In the genomic region with DNA sequence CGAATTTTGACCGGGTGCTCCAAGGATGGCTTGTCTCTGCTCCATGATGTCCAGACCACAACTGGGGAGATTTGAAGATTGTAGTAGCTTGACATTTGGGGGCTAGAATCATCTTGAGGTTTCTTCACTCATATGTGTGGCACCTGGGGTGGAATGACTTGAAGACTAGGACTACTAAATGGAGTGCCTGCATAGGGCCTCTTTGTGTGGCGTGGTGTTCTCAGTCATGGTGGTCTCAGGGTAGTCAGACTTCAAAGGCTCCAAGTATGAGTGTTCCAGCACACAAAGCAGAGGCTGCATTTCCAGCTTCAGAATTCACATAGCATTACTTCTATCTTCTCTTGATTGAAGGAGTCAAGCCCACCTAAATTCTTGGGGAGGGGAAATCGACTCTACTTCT, we compare ENCODE assay signal across 1 cellular context.
TF ChIP-seq lines count a peak whose summit lies in the region.

No MANE protein-coding gene starts in this region.

TF ChIP-seq in IMR-90, 13 proteins besides CTCF, POLR2A, EP300 and RAD21 (continued from another document):
- TF ChIP-seq NFE2L2 (IDR thresholded peaks at IDR 0.05; ENCODE audit: low read depth, low read length) (no peak), RFX5 (IDR thresholded peaks at IDR 0.05; ENCODE audit: low read depth, low read length) (no peak), MXI1 (IDR thresholded peaks at IDR 0.05; ENCODE audit: borderline replicate concordance, low read depth, low read length) (no peak), BHLHE40 (IDR thresholded peaks at IDR 0.05; ENCODE audit: low read depth, low read length) (no peak), MAFK (IDR thresholded peaks at IDR 0.05; ENCODE audit: low read depth, low read length) (no peak), CHD1 (IDR thresholded peaks at IDR 0.05; ENCODE audit: low read depth, low read length) (no peak), FOS (IDR thresholded peaks at IDR 0.05; ENCODE audit: low read depth, low read length) (no peak), SMC3 (IDR thresholded peaks at IDR 0.05; ENCODE audit: low read depth, low read length) (no peak), CEBPB (IDR thresholded peaks at IDR 0.05; ENCODE audit: low read depth, low read length) (no peak)
- TF ChIP-seq, protein P1, sequence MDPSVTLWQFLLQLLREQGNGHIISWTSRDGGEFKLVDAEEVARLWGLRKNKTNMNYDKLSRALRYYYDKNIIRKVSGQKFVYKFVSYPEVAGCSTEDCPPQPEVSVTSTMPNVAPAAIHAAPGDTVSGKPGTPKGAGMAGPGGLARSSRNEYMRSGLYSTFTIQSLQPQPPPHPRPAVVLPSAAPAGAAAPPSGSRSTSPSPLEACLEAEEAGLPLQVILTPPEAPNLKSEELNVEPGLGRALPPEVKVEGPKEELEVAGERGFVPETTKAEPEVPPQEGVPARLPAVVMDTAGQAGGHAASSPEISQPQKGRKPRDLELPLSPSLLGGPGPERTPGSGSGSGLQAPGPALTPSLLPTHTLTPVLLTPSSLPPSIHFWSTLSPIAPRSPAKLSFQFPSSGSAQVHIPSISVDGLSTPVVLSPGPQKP (IDR thresholded peaks at IDR 0.05; ENCODE audit: borderline replicate concordance, low read depth, low read length), result no peak
- TF ChIP-seq, protein P2, sequence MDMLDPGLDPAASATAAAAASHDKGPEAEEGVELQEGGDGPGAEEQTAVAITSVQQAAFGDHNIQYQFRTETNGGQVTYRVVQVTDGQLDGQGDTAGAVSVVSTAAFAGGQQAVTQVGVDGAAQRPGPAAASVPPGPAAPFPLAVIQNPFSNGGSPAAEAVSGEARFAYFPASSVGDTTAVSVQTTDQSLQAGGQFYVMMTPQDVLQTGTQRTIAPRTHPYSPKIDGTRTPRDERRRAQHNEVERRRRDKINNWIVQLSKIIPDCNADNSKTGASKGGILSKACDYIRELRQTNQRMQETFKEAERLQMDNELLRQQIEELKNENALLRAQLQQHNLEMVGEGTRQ (IDR thresholded peaks at IDR 0.05; ENCODE audit: low read depth, low read length), result no peak
